1 cellular context compared by ENCODE assay signal in the genomic region with DNA sequence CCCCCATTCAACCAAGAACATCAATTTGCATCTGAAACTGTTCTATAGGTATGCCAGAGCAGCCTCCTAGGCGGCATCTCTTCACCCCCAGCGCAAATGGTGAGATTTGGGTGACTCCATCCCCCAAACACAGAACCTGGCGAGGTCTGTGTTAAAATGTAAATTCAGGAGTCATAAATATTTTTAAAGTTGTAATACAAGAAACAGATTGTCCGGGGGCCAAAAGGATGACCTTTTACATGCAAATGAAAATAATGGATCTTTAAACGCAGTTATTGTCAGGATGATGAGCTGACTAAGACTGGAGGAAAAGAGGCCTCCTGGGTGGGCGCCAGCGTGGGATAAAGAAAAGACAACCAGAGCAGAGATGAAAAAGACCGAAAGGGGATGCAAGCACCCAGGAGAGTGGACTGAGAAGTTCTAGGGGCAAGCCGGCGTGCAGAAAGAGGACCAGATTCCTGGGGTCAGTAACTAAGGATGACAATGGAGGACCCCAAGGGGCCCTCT.
TF ChIP-seq lines count a peak whose summit lies in the region.

No MANE protein-coding gene starts in this region.

TF ChIP-seq in H1, 55 proteins besides CTCF, POLR2A, EP300 and RAD21:
- no peak for TF ChIP-seq SUZ12 (IDR thresholded peaks at IDR 0.05; ENCODE audit: low read length)
- TF ChIP-seq, protein P1, sequence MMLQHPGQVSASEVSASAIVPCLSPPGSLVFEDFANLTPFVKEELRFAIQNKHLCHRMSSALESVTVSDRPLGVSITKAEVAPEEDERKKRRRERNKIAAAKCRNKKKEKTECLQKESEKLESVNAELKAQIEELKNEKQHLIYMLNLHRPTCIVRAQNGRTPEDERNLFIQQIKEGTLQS (IDR thresholded peaks at IDR 0.05; ENCODE audit: insufficient read depth, low read depth, low read length) = no peak
- TF ChIP-seq, protein P2, sequence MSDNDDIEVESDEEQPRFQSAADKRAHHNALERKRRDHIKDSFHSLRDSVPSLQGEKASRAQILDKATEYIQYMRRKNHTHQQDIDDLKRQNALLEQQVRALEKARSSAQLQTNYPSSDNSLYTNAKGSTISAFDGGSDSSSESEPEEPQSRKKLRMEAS (IDR thresholded peaks at IDR 0.05) = no peak
- TF ChIP-seq, protein P3, sequence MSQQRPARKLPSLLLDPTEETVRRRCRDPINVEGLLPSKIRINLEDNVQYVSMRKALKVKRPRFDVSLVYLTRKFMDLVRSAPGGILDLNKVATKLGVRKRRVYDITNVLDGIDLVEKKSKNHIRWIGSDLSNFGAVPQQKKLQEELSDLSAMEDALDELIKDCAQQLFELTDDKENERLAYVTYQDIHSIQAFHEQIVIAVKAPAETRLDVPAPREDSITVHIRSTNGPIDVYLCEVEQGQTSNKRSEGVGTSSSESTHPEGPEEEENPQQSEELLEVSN (IDR thresholded peaks at IDR 0.05) = no peak
- TF ChIP-seq NANOG (IDR thresholded peaks at IDR 0.05; ENCODE audit: insufficient read depth, low read depth, low read length, poor library complexity, severe bottlenecking) = peak; percentile 97
- TF ChIP-seq POU5F1 (IDR thresholded peaks at IDR 0.05; ENCODE audit: low read depth, low read length) = peak; percentile 95
- TF ChIP-seq CREB1 (IDR thresholded peaks at IDR 0.05) = no peak; the same call in 1 of the 2 replicates
- TF ChIP-seq SP2 (IDR thresholded peaks at IDR 0.05; ENCODE audit: low read length) = no peak
- no peak for TF ChIP-seq SIRT6 (IDR thresholded peaks at IDR 0.05; ENCODE audit: low read length)
- TF ChIP-seq CHD1 (IDR thresholded peaks at IDR 0.05; ENCODE audit: low read depth, low read length) = no peak
- peak; percentile 40; the same call in 1 of the 2 replicates for TF ChIP-seq BACH1 (IDR thresholded peaks at IDR 0.05; ENCODE audit: low read length)
- TF ChIP-seq PHF8 (conservative IDR thresholded peaks at IDR 0.05; ENCODE audit: low read depth, low read length) = no peak
- 0 out of 4 replicates have a peak, but pooled peaks of 1 of the 2 experiments have one; percentile 30 for TF ChIP-seq SIN3A (conservative IDR thresholded peaks at IDR 0.05 in 1 of 2, IDR thresholded peaks at IDR 0.05 in 1 of 2; ENCODE audit: low read depth in 1 of 2, low read length in 2 of 2)
- TF ChIP-seq ASH2L (IDR thresholded peaks at IDR 0.05; ENCODE audit: low read length) = no peak
- peak; percentile 39 for TF ChIP-seq TAF7 (optimal IDR thresholded peaks at IDR 0.05; ENCODE audit: borderline replicate concordance, low read depth, low read length)
- no peak for TF ChIP-seq RFX5 (IDR thresholded peaks at IDR 0.05; ENCODE audit: borderline replicate concordance, low read depth, low read length)
- no peak for TF ChIP-seq JUND (IDR thresholded peaks at IDR 0.05; ENCODE audit: low read length)
- no peak for TF ChIP-seq RBBP5 (IDR thresholded peaks at IDR 0.05; ENCODE audit: borderline replicate concordance, low read depth, low read length)
- 0 out of 2 replicates have a peak, but pooled peaks have one; percentile 51 for TF ChIP-seq TCF12 (IDR thresholded peaks at IDR 0.05; ENCODE audit: low read depth, low read length)
- no peak for TF ChIP-seq HDAC6 (IDR thresholded peaks at IDR 0.05; ENCODE audit: low read depth, low read length)
- no peak for TF ChIP-seq EZH2 (IDR thresholded peaks at IDR 0.05; ENCODE audit: low read depth, low read length, severe bottlenecking)
- TF ChIP-seq SRF (IDR thresholded peaks at IDR 0.05; ENCODE audit: low read depth, low read length) = no peak
- peak; percentile 5 to 43; a peak in 2 of 4 replicates for TF ChIP-seq HDAC2 (IDR thresholded peaks at IDR 0.05; ENCODE audit: borderline replicate concordance in 1 of 2, low read depth in 2 of 2, low read length in 2 of 2)
- peak; percentile 77 for TF ChIP-seq CTBP2 (IDR thresholded peaks at IDR 0.05; ENCODE audit: borderline replicate concordance, insufficient read depth, insufficient read length, low read length)
- TF ChIP-seq, protein P4, sequence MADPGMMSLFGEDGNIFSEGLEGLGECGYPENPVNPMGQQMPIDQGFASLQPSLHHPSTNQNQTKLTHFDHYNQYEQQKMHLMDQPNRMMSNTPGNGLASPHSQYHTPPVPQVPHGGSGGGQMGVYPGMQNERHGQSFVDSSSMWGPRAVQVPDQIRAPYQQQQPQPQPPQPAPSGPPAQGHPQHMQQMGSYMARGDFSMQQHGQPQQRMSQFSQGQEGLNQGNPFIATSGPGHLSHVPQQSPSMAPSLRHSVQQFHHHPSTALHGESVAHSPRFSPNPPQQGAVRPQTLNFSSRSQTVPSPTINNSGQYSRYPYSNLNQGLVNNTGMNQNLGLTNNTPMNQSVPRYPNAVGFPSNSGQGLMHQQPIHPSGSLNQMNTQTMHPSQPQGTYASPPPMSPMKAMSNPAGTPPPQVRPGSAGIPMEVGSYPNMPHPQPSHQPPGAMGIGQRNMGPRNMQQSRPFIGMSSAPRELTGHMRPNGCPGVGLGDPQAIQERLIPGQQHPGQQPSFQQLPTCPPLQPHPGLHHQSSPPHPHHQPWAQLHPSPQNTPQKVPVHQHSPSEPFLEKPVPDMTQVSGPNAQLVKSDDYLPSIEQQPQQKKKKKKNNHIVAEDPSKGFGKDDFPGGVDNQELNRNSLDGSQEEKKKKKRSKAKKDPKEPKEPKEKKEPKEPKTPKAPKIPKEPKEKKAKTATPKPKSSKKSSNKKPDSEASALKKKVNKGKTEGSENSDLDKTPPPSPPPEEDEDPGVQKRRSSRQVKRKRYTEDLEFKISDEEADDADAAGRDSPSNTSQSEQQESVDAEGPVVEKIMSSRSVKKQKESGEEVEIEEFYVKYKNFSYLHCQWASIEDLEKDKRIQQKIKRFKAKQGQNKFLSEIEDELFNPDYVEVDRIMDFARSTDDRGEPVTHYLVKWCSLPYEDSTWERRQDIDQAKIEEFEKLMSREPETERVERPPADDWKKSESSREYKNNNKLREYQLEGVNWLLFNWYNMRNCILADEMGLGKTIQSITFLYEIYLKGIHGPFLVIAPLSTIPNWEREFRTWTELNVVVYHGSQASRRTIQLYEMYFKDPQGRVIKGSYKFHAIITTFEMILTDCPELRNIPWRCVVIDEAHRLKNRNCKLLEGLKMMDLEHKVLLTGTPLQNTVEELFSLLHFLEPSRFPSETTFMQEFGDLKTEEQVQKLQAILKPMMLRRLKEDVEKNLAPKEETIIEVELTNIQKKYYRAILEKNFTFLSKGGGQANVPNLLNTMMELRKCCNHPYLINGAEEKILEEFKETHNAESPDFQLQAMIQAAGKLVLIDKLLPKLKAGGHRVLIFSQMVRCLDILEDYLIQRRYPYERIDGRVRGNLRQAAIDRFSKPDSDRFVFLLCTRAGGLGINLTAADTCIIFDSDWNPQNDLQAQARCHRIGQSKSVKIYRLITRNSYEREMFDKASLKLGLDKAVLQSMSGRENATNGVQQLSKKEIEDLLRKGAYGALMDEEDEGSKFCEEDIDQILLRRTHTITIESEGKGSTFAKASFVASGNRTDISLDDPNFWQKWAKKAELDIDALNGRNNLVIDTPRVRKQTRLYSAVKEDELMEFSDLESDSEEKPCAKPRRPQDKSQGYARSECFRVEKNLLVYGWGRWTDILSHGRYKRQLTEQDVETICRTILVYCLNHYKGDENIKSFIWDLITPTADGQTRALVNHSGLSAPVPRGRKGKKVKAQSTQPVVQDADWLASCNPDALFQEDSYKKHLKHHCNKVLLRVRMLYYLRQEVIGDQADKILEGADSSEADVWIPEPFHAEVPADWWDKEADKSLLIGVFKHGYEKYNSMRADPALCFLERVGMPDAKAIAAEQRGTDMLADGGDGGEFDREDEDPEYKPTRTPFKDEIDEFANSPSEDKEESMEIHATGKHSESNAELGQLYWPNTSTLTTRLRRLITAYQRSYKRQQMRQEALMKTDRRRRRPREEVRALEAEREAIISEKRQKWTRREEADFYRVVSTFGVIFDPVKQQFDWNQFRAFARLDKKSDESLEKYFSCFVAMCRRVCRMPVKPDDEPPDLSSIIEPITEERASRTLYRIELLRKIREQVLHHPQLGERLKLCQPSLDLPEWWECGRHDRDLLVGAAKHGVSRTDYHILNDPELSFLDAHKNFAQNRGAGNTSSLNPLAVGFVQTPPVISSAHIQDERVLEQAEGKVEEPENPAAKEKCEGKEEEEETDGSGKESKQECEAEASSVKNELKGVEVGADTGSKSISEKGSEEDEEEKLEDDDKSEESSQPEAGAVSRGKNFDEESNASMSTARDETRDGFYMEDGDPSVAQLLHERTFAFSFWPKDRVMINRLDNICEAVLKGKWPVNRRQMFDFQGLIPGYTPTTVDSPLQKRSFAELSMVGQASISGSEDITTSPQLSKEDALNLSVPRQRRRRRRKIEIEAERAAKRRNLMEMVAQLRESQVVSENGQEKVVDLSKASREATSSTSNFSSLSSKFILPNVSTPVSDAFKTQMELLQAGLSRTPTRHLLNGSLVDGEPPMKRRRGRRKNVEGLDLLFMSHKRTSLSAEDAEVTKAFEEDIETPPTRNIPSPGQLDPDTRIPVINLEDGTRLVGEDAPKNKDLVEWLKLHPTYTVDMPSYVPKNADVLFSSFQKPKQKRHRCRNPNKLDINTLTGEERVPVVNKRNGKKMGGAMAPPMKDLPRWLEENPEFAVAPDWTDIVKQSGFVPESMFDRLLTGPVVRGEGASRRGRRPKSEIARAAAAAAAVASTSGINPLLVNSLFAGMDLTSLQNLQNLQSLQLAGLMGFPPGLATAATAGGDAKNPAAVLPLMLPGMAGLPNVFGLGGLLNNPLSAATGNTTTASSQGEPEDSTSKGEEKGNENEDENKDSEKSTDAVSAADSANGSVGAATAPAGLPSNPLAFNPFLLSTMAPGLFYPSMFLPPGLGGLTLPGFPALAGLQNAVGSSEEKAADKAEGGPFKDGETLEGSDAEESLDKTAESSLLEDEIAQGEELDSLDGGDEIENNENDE (IDR thresholded peaks at IDR 0.05; ENCODE audit: insufficient replicate concordance, low read length) = peak; percentile 90
- peak; percentile 67 for TF ChIP-seq SP1 (IDR thresholded peaks at IDR 0.05; ENCODE audit: low read depth, low read length)
